Comparison of ENCODE assay signal across 8 cellular contexts in genomic region chr7:130896898-130897514, GRCh38.
DNase-seq lines count a peak whose midpoint lies in the region; ATAC-seq and TF ChIP-seq lines count a peak whose summit lies in the region.

No MANE protein-coding gene starts in this region.

- ATAC-seq in GM19351 (IDR thresholded peaks at IDR 0.05; ENCODE audit: unreplicated experiment) (peak; percentile 51), left colon (peak; percentile 42), omental fat pad (ENCODE audit: low FRiP score) (no peak)

- no peak overlapping the region for H3K4me3 ChIP-seq in choroid plexus epithelial cell (ENCODE audit: low read depth, low read length)

- intact Hi-C loops in left colon (cut with DNase I, micrococcal nuclease), result loop anchor here in 1 of 2 donors (5.0 to 10.0 kb wide), 2 partner anchors 108 to 145 kb away; no protein-coding TSS in a partner anchor

- peak; percentile 59 for DNase-seq in AG09319 (ENCODE audit: extremely low read depth, low read depth)
- peak; percentile 56 for DNase-seq in NCI-H2107 (lab: John Stamatoyannopoulos, UW)
- DNase-seq in activated CD4-positive, alpha-beta T cell treated with anti-CD3 and anti-CD28 coated beads for 4 hours, result peak; percentile 75 to 78
- peak; percentile 89 for DNase-seq in choroid plexus epithelial cell (ENCODE audit: low read depth)
- DNase-seq in left colon, result peak; percentile 80 to 82
- DNase-seq in stimulated activated CD4-positive, alpha-beta T cell treated with anti-CD3 and anti-CD28 coated beads, Interleukin-4, amount 100 ng/mL, for 1 hour, result peak; percentile 70
- no peak for DNase-seq in omental fat pad (ENCODE audit: low spot score)

- TF ChIP-seq CTCF in AG09319 (IDR thresholded peaks at IDR 0.05; ENCODE audit: low read depth, low read length) (peak; percentile 86), choroid plexus epithelial cell (conservative IDR thresholded peaks at IDR 0.05; ENCODE audit: low read depth, low read length) (peak; percentile 87), omental fat pad (IDR thresholded peaks at IDR 0.05) (peak in 1 of 3 donors; percentile 42)
